12 cellular contexts compared by ENCODE assay signal in the genomic region with DNA sequence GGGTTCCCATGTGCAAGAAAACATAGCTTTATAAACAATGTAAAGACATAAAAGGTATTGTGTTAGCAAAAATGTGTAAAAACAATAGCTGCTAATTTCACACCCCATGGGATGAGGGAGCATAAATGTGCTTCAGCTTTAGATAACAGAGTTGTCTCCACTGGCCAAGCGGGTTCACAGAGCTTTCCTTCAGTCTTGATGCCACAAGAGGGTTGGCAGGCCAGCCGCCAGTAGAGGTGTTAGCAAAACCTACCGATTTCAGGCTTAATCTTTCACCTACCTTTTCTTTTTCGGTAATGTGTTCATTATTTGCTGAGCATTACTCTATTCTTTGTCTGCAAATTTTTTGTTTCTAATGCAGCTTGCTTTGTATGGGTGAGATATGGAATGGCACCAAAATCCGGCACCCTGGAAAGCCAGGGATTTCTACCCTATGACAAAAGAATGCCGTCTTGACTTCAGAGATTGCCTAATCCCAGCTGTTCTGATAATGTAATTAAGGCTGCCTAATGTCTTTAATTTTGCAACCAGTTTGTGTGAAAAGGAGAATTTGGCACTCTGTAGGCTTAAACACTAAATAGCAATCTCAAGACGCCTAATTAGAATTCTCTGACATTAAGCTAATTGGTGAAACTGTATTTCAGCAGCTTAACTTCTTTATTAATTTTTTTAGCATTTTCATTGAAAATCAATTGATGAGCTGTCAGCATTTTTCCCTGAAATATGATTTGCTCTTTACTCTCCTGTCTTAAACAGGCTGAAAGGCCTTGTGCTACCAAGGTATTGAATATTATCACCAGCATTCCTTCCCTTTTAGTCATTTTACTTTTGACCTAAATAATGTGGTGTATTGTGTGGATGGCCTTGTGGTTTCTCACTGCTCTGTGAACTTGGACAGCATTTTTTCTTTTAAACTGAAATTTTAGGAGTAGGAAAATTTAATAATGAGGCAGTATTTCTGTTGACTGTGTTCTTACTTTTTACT.
DNase-seq lines count a peak whose midpoint lies in the region; ATAC-seq, FAIRE-seq and TF ChIP-seq lines count a peak whose summit lies in the region.
"Had no signal": no experiment of that assay in that cellular context is flagged by ENCODE, and none has a peak within 500 bp of the region (broad histone marks: within the 10 kb centered on the region; RNA-seq: fewer than 3 reads in every experiment).

No MANE protein-coding gene starts in this region.

- H3K27me3 ChIP-seq in right atrium auricular region (no peaks in the 10 kb centered on the region), brain microvascular endothelial cell (replicated peaks) (no peaks in the 10 kb centered on the region), hepatocyte (no peaks in the 10 kb centered on the region)

- H3K27ac ChIP-seq in right atrium auricular region (peak overlapping the region in 1 of 2 donors; percentile 40), brain microvascular endothelial cell (no peak overlapping the region), hepatocyte (peak overlapping the region; percentile 70), kidney (ENCODE audit: low read depth in 2 of 2, low read length in 2 of 2) (no peak overlapping the region)

- intact Hi-C loops in Right ventricle myocardium inferior (cut with DNase I) (no loop called here), kidney (cut with DNase I) (no loop called here)

- H3K79me2 ChIP-seq in hepatocyte, result no peaks in the 10 kb centered on the region

- no peaks in the 10 kb centered on the region for H3K9me2 ChIP-seq in hepatocyte (replicated peaks; ENCODE audit: insufficient read depth)

- in situ Hi-C loops in brain microvascular endothelial cell (cut with HindIII; ENCODE audit: low pct_ligation_motif_present, low sequenced_read_pairs), result no loop called here

- no peak overlapping the region for H3K4me3 Mint-ChIP-seq in activated T-helper 17 cell treated with anti-CD3 and anti-CD28 coated beads, Interleukin-2, amount 50 U/mL, for 72 hours
- H3K4me3 Mint-ChIP-seq: activated CD8-positive, alpha-beta T cell treated with anti-CD3 and anti-CD28 coated beads for 36 hours had no signal

- no peak overlapping the region for H2AFZ ChIP-seq in hepatocyte

- no peak overlapping the region for H3K4me2 ChIP-seq in hepatocyte

- H3K36me3 ChIP-seq in right atrium auricular region (no peaks in the 10 kb centered on the region), brain microvascular endothelial cell (replicated peaks) (no peaks in the 10 kb centered on the region), hepatocyte (replicated peaks; ENCODE audit: insufficient read depth, low read depth) (no peaks in the 10 kb centered on the region), kidney (ENCODE audit: control insufficient read depth in 1 of 2, insufficient read depth in 2 of 2, low read length in 2 of 2) (peaks cover 0 to 3% of the 10 kb centered on the region in 2 donors)

- no peaks in the 10 kb centered on the region for H3K4me1 Mint-ChIP-seq in activated T-helper 17 cell treated with anti-CD3 and anti-CD28 coated beads, Interleukin-2, amount 50 U/mL, for 72 hours

- H4K20me1 ChIP-seq in hepatocyte (ENCODE audit: insufficient read depth, poor library complexity, severe bottlenecking), result no peaks in the 10 kb centered on the region

- H3K9me3 ChIP-seq in right atrium auricular region, result no peaks in the 10 kb centered on the region
- H3K9me3 ChIP-seq in hepatocyte (ENCODE audit: low read depth), result no peaks in the 10 kb centered on the region
- no peaks in the 10 kb centered on the region for H3K9me3 ChIP-seq in kidney (ENCODE audit: control insufficient read depth in 1 of 2, low read length in 2 of 2)

- 82% methylated on average over 7 of the region's 7 CpGs for WGBS in hepatocyte (ENCODE audit: low lambda C conversion rate, missing lambda C conversion rate)

- H3K4me3 ChIP-seq in right atrium auricular region, result no peak overlapping the region
- no peak overlapping the region for H3K4me3 ChIP-seq in brain microvascular endothelial cell (ENCODE audit: low read depth, low read length)
- H3K4me3 ChIP-seq in hepatocyte, result no peak overlapping the region
- H3K4me3 ChIP-seq in kidney (ENCODE audit: low read length in 2 of 2), result no peak overlapping the region

- no peaks in the 10 kb centered on the region for H3K9me3 Mint-ChIP-seq in activated T-helper 17 cell treated with anti-CD3 and anti-CD28 coated beads, Interleukin-2, amount 50 U/mL, for 72 hours
- H3K9me3 Mint-ChIP-seq: activated CD8-positive, alpha-beta T cell treated with anti-CD3 and anti-CD28 coated beads for 36 hours had no signal

- TF ChIP-seq CTCF in right atrium auricular region (IDR thresholded peaks at IDR 0.05) (no peak), brain microvascular endothelial cell (IDR thresholded peaks at IDR 0.05; ENCODE audit: low read depth, low read length, missing control alignments) (no peak), hepatocyte (IDR thresholded peaks at IDR 0.05; ENCODE audit: poor library complexity) (no peak), kidney (IDR thresholded peaks at IDR 0.05; ENCODE audit: borderline replicate concordance, extremely low read depth, insufficient read depth) (no peak)

- DNase-seq in Right ventricle myocardium inferior (ENCODE audit: missing footprints) (peak; percentile 64), right atrium auricular region (ENCODE audit: low spot score) (no peak), brain microvascular endothelial cell (peak; percentile 35), hepatocyte (ENCODE audit: low spot score) (no peak), kidney (no peak)
- no peak for DNase-seq in stimulated activated CD8-positive, alpha-beta memory T cell treated with anti-CD3 and anti-CD28 coated beads, Interleukin-4, amount 100 ng/mL, for 48 hours
- DNase-seq: 8988T; activated CD8-positive, alpha-beta T cell treated with anti-CD3 and anti-CD28 coated beads for 36 hours; NCI-H1105; occipital lobe had no signal

- H3K27me3 Mint-ChIP-seq in activated T-helper 17 cell treated with anti-CD3 and anti-CD28 coated beads, Interleukin-2, amount 50 U/mL, for 72 hours, result no peaks in the 10 kb centered on the region
- H3K27me3 Mint-ChIP-seq: activated CD8-positive, alpha-beta T cell treated with anti-CD3 and anti-CD28 coated beads for 36 hours had no signal

- peaks cover 0 to 14% of the 10 kb centered on the region in 2 donors for H3K4me1 ChIP-seq in right atrium auricular region
- H3K4me1 ChIP-seq in hepatocyte (ENCODE audit: insufficient read depth), result peaks cover 16% of the 10 kb centered on the region
- H3K4me1 ChIP-seq in kidney (ENCODE audit: control insufficient read depth in 1 of 2, insufficient read depth in 1 of 2, low read depth in 1 of 2, low read length in 2 of 2), result no peaks in the 10 kb centered on the region

- H3K27ac Mint-ChIP-seq in activated T-helper 17 cell treated with anti-CD3 and anti-CD28 coated beads, Interleukin-2, amount 50 U/mL, for 72 hours, result no peak overlapping the region
- H3K27ac Mint-ChIP-seq: activated CD8-positive, alpha-beta T cell treated with anti-CD3 and anti-CD28 coated beads for 36 hours had no signal

- peaks cover 39% of the 10 kb centered on the region for H3K36me3 Mint-ChIP-seq in activated T-helper 17 cell treated with anti-CD3 and anti-CD28 coated beads, Interleukin-2, amount 50 U/mL, for 72 hours (ENCODE audit: low read depth)

- ATAC-seq in Right ventricle myocardium inferior, result peak; percentile 26
- no peak for ATAC-seq in activated T-helper 17 cell treated with anti-CD3 and anti-CD28 coated beads, Interleukin-2, amount 50 U/mL, for 72 hours (replicated peaks)
- ATAC-seq in HG02763 (IDR thresholded peaks at IDR 0.05; ENCODE audit: unreplicated experiment), result no peak
- ATAC-seq: activated CD8-positive, alpha-beta T cell treated with anti-CD3 and anti-CD28 coated beads for 36 hours had no signal

- no peak overlapping the region for H3K9ac ChIP-seq in kidney (ENCODE audit: low read length in 2 of 2)

- FAIRE-seq in kidney (lab: Jason Lieb, UNC), result no peak

Comparison
In these comparisons a context has a peak if more than half of its experiments do, and no peak if none do; other contexts are left out.
1. DNase-seq: peak in Right ventricle myocardium inferior (single experiment) and brain microvascular endothelial cell (single experiment); none in right atrium auricular region (single experiment), hepatocyte (single experiment), stimulated activated CD8-positive, alpha-beta memory T cell treated with anti-CD3 and anti-CD28 coated beads, Interleukin-4, amount 100 ng/mL, for 48 hours (single experiment) and kidney (single experiment).